In genomic region chr20:16574656-16575355, GRCh38 we compare ENCODE assay signal across 7 cellular contexts. TPM values are rescaled to one million over a fixed set of nuclear protein-coding genes. Genes with fewer than 3 reads are reported as not detected.
A peak's percentile ranks its signal among the peaks of the same experiment; 100 is the strongest.
DNase-seq lines count a peak whose midpoint lies in the region; ATAC-seq and TF ChIP-seq lines count a peak whose summit lies in the region.

No MANE protein-coding gene starts in this region.

- intact Hi-C loops in dendritic cell treated with granulocyte-macrophage colony-stimulating factor and Interleukin-4, amounts not matched to agents 40 ng/mL and 50 ng/mL, for 4 days (cut with micrococcal nuclease): no loop called here
- intact Hi-C loops in left lung (cut with DNase I): no loop called here

- H3K36me3 Mint-ChIP-seq in activated CD4-positive, alpha-beta T cell treated with anti-CD3 and anti-CD28 coated beads, Interleukin-2, amount 10 ng/mL, durations not matched to agents 7 days and 5 days (ENCODE audit: low read depth): peaks cover 2% of the 10 kb centered on the region
- H3K36me3 Mint-ChIP-seq in dendritic cell treated with granulocyte-macrophage colony-stimulating factor and Interleukin-4, amounts not matched to agents 40 ng/mL and 50 ng/mL, for 4 days (ENCODE audit: low read depth): peaks cover 9% of the 10 kb centered on the region

- no peaks in the 10 kb centered on the region for H3K27me3 ChIP-seq in left lung

- CTCF ChIA-PET in activated CD4-positive, alpha-beta T cell treated with anti-CD3 and anti-CD28 coated beads, Interleukin-2, amount 10 ng/mL, durations not matched to agents 7 days and 5 days (lab: Charles Lee): interaction anchor here (1.4 kb wide), 1 partner anchor 14 kb away, joined by 4 read pairs; no protein-coding TSS in a partner anchor

- DNase-seq in NCI-H345 treated with DMSO at 0.1 percent for 48 hours (lab: John Stamatoyannopoulos, UW; ENCODE audit: unreplicated experiment) (peak; percentile 97), left lung (peak; percentile 92 to 97)
- peak; percentile 84 for DNase-seq in activated CD4-positive, alpha-beta T cell treated with anti-CD3 and anti-CD28 coated beads, Interleukin-2, amount 10 ng/mL, durations not matched to agents 7 days and 5 days
- DNase-seq in stimulated activated CD4-positive, alpha-beta T cell treated with anti-CD3 and anti-CD28 coated beads, Interleukin-1b, Interleukin-23, amount 100 ng/mL, for 4 hours (ENCODE audit: low read depth in 2 of 2): peak; percentile 72 to 80

- no peaks in the 10 kb centered on the region for H3K27me3 Mint-ChIP-seq in activated CD4-positive, alpha-beta T cell treated with anti-CD3 and anti-CD28 coated beads, Interleukin-2, amount 10 ng/mL, durations not matched to agents 7 days and 5 days
- peaks cover 1% of the 10 kb centered on the region for H3K27me3 Mint-ChIP-seq in dendritic cell treated with granulocyte-macrophage colony-stimulating factor and Interleukin-4, amounts not matched to agents 40 ng/mL and 50 ng/mL, for 4 days

- H3K4me1 Mint-ChIP-seq in activated CD4-positive, alpha-beta T cell treated with anti-CD3 and anti-CD28 coated beads, Interleukin-2, amount 10 ng/mL, durations not matched to agents 7 days and 5 days: peaks cover 44% of the 10 kb centered on the region
- H3K4me1 Mint-ChIP-seq in dendritic cell treated with granulocyte-macrophage colony-stimulating factor and Interleukin-4, amounts not matched to agents 40 ng/mL and 50 ng/mL, for 4 days (ENCODE audit: low read depth): peaks cover 48% of the 10 kb centered on the region

- peak overlapping the region; percentile 36 to 82 for H3K4me3 ChIP-seq in left lung

- H3K9me3 ChIP-seq in left lung: no peaks in the 10 kb centered on the region

- TF ChIP-seq CTCF in left lung (IDR thresholded peaks at IDR 0.05): no peak

- H3K36me3 ChIP-seq in left lung: no peaks in the 10 kb centered on the region

- H3K4me3 Mint-ChIP-seq in activated CD4-positive, alpha-beta T cell treated with anti-CD3 and anti-CD28 coated beads, Interleukin-2, amount 10 ng/mL, durations not matched to agents 7 days and 5 days: peak overlapping the region; percentile 80
- peak overlapping the region; percentile 79 for H3K4me3 Mint-ChIP-seq in dendritic cell treated with granulocyte-macrophage colony-stimulating factor and Interleukin-4, amounts not matched to agents 40 ng/mL and 50 ng/mL, for 4 days

- peak overlapping the region; percentile 87 for H3K27ac Mint-ChIP-seq in activated CD4-positive, alpha-beta T cell treated with anti-CD3 and anti-CD28 coated beads, Interleukin-2, amount 10 ng/mL, durations not matched to agents 7 days and 5 days
- H3K27ac Mint-ChIP-seq in dendritic cell treated with granulocyte-macrophage colony-stimulating factor and Interleukin-4, amounts not matched to agents 40 ng/mL and 50 ng/mL, for 4 days: peak overlapping the region; percentile 72

- H3K4me1 ChIP-seq in left lung: peaks cover 0 to 35% of the 10 kb centered on the region in 2 donors

- peak; percentile 64 for ATAC-seq in GM18517 (IDR thresholded peaks at IDR 0.05; ENCODE audit: unreplicated experiment)
- ATAC-seq in HG02938 (IDR thresholded peaks at IDR 0.05; ENCODE audit: unreplicated experiment): peak; percentile 58
- ATAC-seq in left lung: peak; percentile 77

- H3K27ac ChIP-seq in left lung: peak overlapping the region; percentile 23 to 45

- no peaks in the 10 kb centered on the region for H3K9me3 Mint-ChIP-seq in activated CD4-positive, alpha-beta T cell treated with anti-CD3 and anti-CD28 coated beads, Interleukin-2, amount 10 ng/mL, durations not matched to agents 7 days and 5 days
- H3K9me3 Mint-ChIP-seq in dendritic cell treated with granulocyte-macrophage colony-stimulating factor and Interleukin-4, amounts not matched to agents 40 ng/mL and 50 ng/mL, for 4 days: no peaks in the 10 kb centered on the region

- POLR2A ChIA-PET in activated CD4-positive, alpha-beta T cell treated with anti-CD3 and anti-CD28 coated beads, Interleukin-2, amount 10 ng/mL, durations not matched to agents 7 days and 5 days (lab: Charles Lee): no interaction called here

RNA-seq across cellular contexts. Expression of gene KIF16B, which starts 1.6 kb away (rescaled TPM):
- total RNA-seq in activated CD4-positive, alpha-beta T cell treated with anti-CD3 and anti-CD28 coated beads, Interleukin-2, amount 10 ng/mL, durations not matched to agents 7 days and 5 days: 10 to 100 TPM in 1 of 2 experiments, 1 to 10 TPM in 1; 9.4 to 10.3 TPM
- 10 to 100 TPM; 17.7 to 23.8 TPM for total RNA-seq in left lung

Comparison
In these comparisons a context has a peak if more than half of its experiments do, and no peak if none do; other contexts are left out.
1. Peak in every context shown above with its lines: DNase-seq, ATAC-seq, H3K4me3 ChIP-seq and H3K27ac ChIP-seq.